Comparison of ENCODE assay signal across 9 cellular contexts in genomic region chr21:41761211-41762181, GRCh38. TPM values are rescaled to one million over a fixed set of nuclear protein-coding genes. Genes with fewer than 3 reads are reported as not detected.
DNase-seq lines count a peak whose midpoint lies in the region; ATAC-seq and TF ChIP-seq lines count a peak whose summit lies in the region.
"Had no signal": no experiment of that assay in that cellular context is flagged by ENCODE, and none has a peak within 500 bp of the region (broad histone marks: within the 10 kb centered on the region; RNA-seq: fewer than 3 reads in every experiment).

No MANE protein-coding gene starts in this region.

- no peak overlapping the region for H3K27ac ChIP-seq in naive thymus-derived CD4-positive, alpha-beta T cell (ENCODE audit: low read depth, low read length)

- peak; percentile 48 for DNase-seq in Calu3
- peak; percentile 75 for DNase-seq in NCI-H526 treated with DMSO at 0.1 percent for 48 hours (lab: John Stamatoyannopoulos, UW)
- DNase-seq in naive thymus-derived CD4-positive, alpha-beta T cell = no peak
- DNase-seq in NCI-H446 (lab: John Stamatoyannopoulos, UW) = no peak
- DNase-seq in NCI-H345 (lab: John Stamatoyannopoulos, UW) = no peak
- DNase-seq in NCI-H524 (lab: John Stamatoyannopoulos, UW) = no peak

- H3K27me3 ChIP-seq in naive thymus-derived CD4-positive, alpha-beta T cell (ENCODE audit: control insufficient read depth in 2 of 2, insufficient read depth in 2 of 2, low read length in 2 of 2) = peaks cover 0 to 27% of the 10 kb centered on the region in 2 donors

- peaks cover 51% of the 10 kb centered on the region for H3K4me1 Mint-ChIP-seq in Calu3 (ENCODE audit: low read depth, unreplicated experiment)
- peaks cover 3 to 32% (median 21%) of the 10 kb centered on the region in 7 donors for H3K4me1 Mint-ChIP-seq in naive thymus-derived CD4-positive, alpha-beta T cell

- CTCF ChIA-PET in Calu3 (lab: Charles Lee) = interaction anchor here (0.6 to 2.2 kb wide), 4 partner anchors 10 to 1034 kb away, joined by 4 to 10 read pairs (median 6); no protein-coding TSS in a partner anchor
- CTCF ChIA-PET in naive thymus-derived CD4-positive, alpha-beta T cell (lab: Charles Lee) = interaction anchor here (0.6 to 0.9 kb wide), 2 partner anchors 14 to 55 kb away, joined by 3 read pairs; no protein-coding TSS in a partner anchor

- peaks cover 0 to 14% of the 10 kb centered on the region in 2 donors for H3K4me1 ChIP-seq in naive thymus-derived CD4-positive, alpha-beta T cell (ENCODE audit: control insufficient read depth in 2 of 2, insufficient read depth in 2 of 2, low read length in 2 of 2)

- H3K9me3 ChIP-seq in naive thymus-derived CD4-positive, alpha-beta T cell (ENCODE audit: control insufficient read depth in 2 of 3, low read length in 3 of 3) = no peaks in the 10 kb centered on the region

- intact Hi-C loops in Calu3 (cut with micrococcal nuclease; ENCODE audit: unreplicated experiment) = no loop called here
- intact Hi-C loops in naive thymus-derived CD4-positive, alpha-beta T cell (cut with micrococcal nuclease) = no loop called here

- H3K4me3 Mint-ChIP-seq in Calu3 (ENCODE audit: low read depth, unreplicated experiment) = peak overlapping the region; percentile 76
- peak overlapping the region in 7 of 10 donors; percentile 21 to 53 (median 45) for H3K4me3 Mint-ChIP-seq in naive thymus-derived CD4-positive, alpha-beta T cell

- POLR2A ChIA-PET in naive thymus-derived CD4-positive, alpha-beta T cell (lab: Charles Lee) = interaction anchor here (0.8 kb wide), 1 partner anchor 798 kb away, joined by 3 read pairs; no protein-coding TSS in a partner anchor

- peaks cover 77% of the 10 kb centered on the region for H3K36me3 Mint-ChIP-seq in Calu3 (ENCODE audit: insufficient read depth, unreplicated experiment)
- H3K36me3 Mint-ChIP-seq in naive thymus-derived CD4-positive, alpha-beta T cell = peaks cover 0 to 5% (median 0%) of the 10 kb centered on the region in 5 donors

- no peaks in the 10 kb centered on the region for H3K27me3 Mint-ChIP-seq in Calu3 (ENCODE audit: unreplicated experiment)
- H3K27me3 Mint-ChIP-seq in naive thymus-derived CD4-positive, alpha-beta T cell = peaks cover 53 to 64% (median 59%) of the 10 kb centered on the region in 5 donors

- no TSS peak for BruUV-seq in Calu3 (replicated peaks; lab: Mats Ljungman, UMichigan)

- no peak for TF ChIP-seq CTCF in Calu3 (IDR thresholded peaks at IDR 0.05; ENCODE audit: unreplicated experiment)

- peak; percentile 2 for ATAC-seq in esophagus mucosa
- peak; percentile 91 for ATAC-seq in naive thymus-derived CD4-positive, alpha-beta T cell
- ATAC-seq in HG03175 (IDR thresholded peaks at IDR 0.05; ENCODE audit: unreplicated experiment) = no peak

- peak overlapping the region; percentile 91 for H3K27ac Mint-ChIP-seq in Calu3 (ENCODE audit: unreplicated experiment)
- H3K27ac Mint-ChIP-seq in naive thymus-derived CD4-positive, alpha-beta T cell = no peak overlapping the region

- no peaks in the 10 kb centered on the region for H3K9me3 Mint-ChIP-seq in Calu3 (ENCODE audit: low read depth, unreplicated experiment)
- H3K9me3 Mint-ChIP-seq in naive thymus-derived CD4-positive, alpha-beta T cell = peaks cover 0 to 2% (median 0%) of the 10 kb centered on the region in 11 donors

- H3K4me3 ChIP-seq in naive thymus-derived CD4-positive, alpha-beta T cell (ENCODE audit: low read length) = no peak overlapping the region

- H3K36me3 ChIP-seq in naive thymus-derived CD4-positive, alpha-beta T cell (ENCODE audit: control insufficient read depth in 2 of 3, insufficient read depth in 3 of 3, low read length in 3 of 3) = no peaks in the 10 kb centered on the region

RNA-seq across cellular contexts. Expression of gene RIPK4, which starts 5.4 kb away (rescaled TPM):
- total RNA-seq in Calu3 (2022) = 30.0 and 30.3 TPM in 2 replicates
- 51.1 TPM for total RNA-seq in esophagus mucosa
- total RNA-seq in naive thymus-derived CD4-positive, alpha-beta T cell = 1 to 10 TPM in 1 of 5 experiments, under 1 TPM in 3, not detected in 1; 0.30 to 2.2 (median 0.62) TPM
- under 1 TPM; 0.24 to 0.33 TPM for polyA plus RNA-seq in naive thymus-derived CD4-positive, alpha-beta T cell
- total RNA-seq: fibroblast of villous mesenchyme had no signal

Comparison
In these comparisons a context has a peak if more than half of its experiments do, and no peak if none do; other contexts are left out.
1. DNase-seq: peak in Calu3 (single experiment) and NCI-H526 treated with DMSO at 0.1 percent for 48 hours (single experiment); none in naive thymus-derived CD4-positive, alpha-beta T cell (0 of 9), NCI-H446 (0 of 2), NCI-H345 (single experiment) and NCI-H524 (0 of 2).